2 cellular contexts compared by ENCODE assay signal in genomic region chr12:44571031-44571550, GRCh38.
TF ChIP-seq lines count a peak whose summit lies in the region.

No MANE protein-coding gene starts in this region.

TF ChIP-seq in IMR-90, 13 proteins besides CTCF, POLR2A, EP300 and RAD21:
- no peak for TF ChIP-seq CHD1 (IDR thresholded peaks at IDR 0.05; ENCODE audit: low read depth, low read length)
- TF ChIP-seq MAFK (IDR thresholded peaks at IDR 0.05; ENCODE audit: low read depth, low read length) = 0 out of 2 replicates have a peak, but pooled peaks have one; percentile 14
- TF ChIP-seq NFE2L2 (IDR thresholded peaks at IDR 0.05; ENCODE audit: low read depth, low read length) = peak; percentile 40; the same call in 1 of the 2 replicates

TF ChIP-seq in GM12878, 131 proteins besides CTCF, POLR2A, EP300 and RAD21:
- TF ChIP-seq BACH1 (IDR thresholded peaks at IDR 0.05; ENCODE audit: borderline replicate concordance) (peak; percentile 73; the same call in 1 of the 2 replicates), MTA2 (IDR thresholded peaks at IDR 0.05; ENCODE audit: low read depth) (0 out of 2 replicates have a peak, but pooled peaks have one; percentile 34), MEF2A (IDR thresholded peaks at IDR 0.05; ENCODE audit: insufficient read depth, low read depth, low read length) (no peak)
